In the genomic region with DNA sequence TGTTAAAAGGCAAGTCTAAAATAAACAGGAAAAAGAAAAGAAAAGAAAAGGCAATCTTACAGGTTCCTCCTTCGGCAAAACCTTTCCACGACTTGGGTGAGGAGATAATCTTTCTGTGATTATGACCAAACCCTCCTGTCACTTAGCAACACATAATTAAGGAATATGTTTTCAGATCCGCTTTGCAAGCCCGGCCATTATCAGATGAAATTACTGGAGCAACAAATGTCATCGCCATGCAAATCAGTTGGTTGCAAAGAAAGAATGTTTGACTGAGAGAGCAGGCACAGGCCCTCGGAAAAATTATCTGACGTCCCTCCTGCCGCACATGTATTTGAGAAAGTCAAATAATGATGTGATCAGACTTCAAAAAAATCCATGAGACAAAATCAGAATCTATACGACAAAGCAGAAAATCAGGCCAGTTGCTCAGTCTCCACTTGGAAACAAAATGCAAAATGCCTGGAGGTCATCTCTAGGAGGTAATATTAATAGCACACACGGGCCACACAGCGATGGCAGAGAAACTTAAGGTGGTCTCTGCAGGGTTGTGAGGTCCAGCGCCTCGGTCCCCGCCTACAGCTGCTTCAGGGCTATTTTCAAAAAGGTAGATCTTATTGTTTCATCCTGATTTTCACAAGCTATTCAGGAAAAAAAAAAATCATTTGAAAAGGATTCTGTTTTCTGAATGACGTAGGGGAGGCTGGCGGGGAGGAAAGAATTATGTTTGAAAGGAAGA, we compare ENCODE assay signal across 11 cellular contexts.
DNase-seq lines count a peak whose midpoint lies in the region; ATAC-seq and TF ChIP-seq lines count a peak whose summit lies in the region.
"Had no signal": no experiment of that assay in that cellular context is flagged by ENCODE, and none has a peak within 500 bp of the region (broad histone marks: within the 10 kb centered on the region; RNA-seq: fewer than 3 reads in every experiment).

No MANE protein-coding gene starts in this region.

- no peaks in the 10 kb centered on the region for H3K27me3 ChIP-seq in esophagus squamous epithelium

- intact Hi-C loops in esophagus squamous epithelium (cut with DNase I) (no loop called here), MCF 10A (cut with micrococcal nuclease) (no loop called here)

- H3K36me3 Mint-ChIP-seq in HFFc6 (ENCODE audit: low read depth) (peaks cover 9% of the 10 kb centered on the region), MCF 10A (ENCODE audit: insufficient read depth, unreplicated experiment) (peaks cover 53% of the 10 kb centered on the region)
- no peaks in the 10 kb centered on the region for H3K36me3 Mint-ChIP-seq in activated CD8-positive, alpha-beta T cell treated with anti-CD3 and anti-CD28 coated beads, Interleukin-2, amount 10 ng/mL, durations not matched to agents 7 days and 5 days (ENCODE audit: low read depth)

- H3K27me3 Mint-ChIP-seq in HFFc6 (ENCODE audit: insufficient read depth), result peaks cover 8% of the 10 kb centered on the region
- peaks cover under 1% of the 10 kb centered on the region for H3K27me3 Mint-ChIP-seq in activated CD8-positive, alpha-beta T cell treated with anti-CD3 and anti-CD28 coated beads, Interleukin-2, amount 10 ng/mL, durations not matched to agents 7 days and 5 days (ENCODE audit: low read depth)
- no peaks in the 10 kb centered on the region for H3K27me3 Mint-ChIP-seq in MCF 10A (ENCODE audit: insufficient read depth, unreplicated experiment)

- H3K4me1 Mint-ChIP-seq in HFFc6 (ENCODE audit: low read depth), result peaks cover 45% of the 10 kb centered on the region
- H3K4me1 Mint-ChIP-seq in activated CD8-positive, alpha-beta T cell treated with anti-CD3 and anti-CD28 coated beads, Interleukin-2, amount 10 ng/mL, durations not matched to agents 7 days and 5 days (ENCODE audit: low read depth), result no peaks in the 10 kb centered on the region
- peaks cover 5% of the 10 kb centered on the region for H3K4me1 Mint-ChIP-seq in MCF 10A (ENCODE audit: insufficient read depth, unreplicated experiment)

- H3K36me3 ChIP-seq in esophagus squamous epithelium, result peaks cover 6 to 60% (median 16%) of the 10 kb centered on the region in 3 donors

- BruUV-seq in MCF 10A (replicated peaks; lab: Mats Ljungman, UMichigan), result no TSS peak

- H3K4me3 Mint-ChIP-seq in HFFc6 (no peak overlapping the region), MCF 10A (ENCODE audit: unreplicated experiment) (no peak overlapping the region)
- no peak overlapping the region for H3K4me3 Mint-ChIP-seq in activated CD8-positive, alpha-beta T cell treated with anti-CD3 and anti-CD28 coated beads, Interleukin-2, amount 10 ng/mL, durations not matched to agents 7 days and 5 days

- DNase-seq in HFFc6 (no peak), NCI-H526 (lab: John Stamatoyannopoulos, UW) (peak; percentile 84 to 86), esophagus squamous epithelium (lab: John Stamatoyannopoulos, UW) (no peak), retinal pigment epithelial cell (ENCODE audit: low read depth) (no peak), MCF 10A (ENCODE audit: unreplicated experiment) (no peak)
- no peak for DNase-seq in activated CD8-positive, alpha-beta T cell treated with anti-CD3 and anti-CD28 coated beads, Interleukin-2, amount 10 ng/mL, durations not matched to agents 7 days and 5 days
- DNase-seq: NK-92 treated with Interleukin-12 subunit alpha and Interleukin-12 subunit beta, amount 100 ng/mL, for 24 hours; stimulated activated naive CD4-positive, alpha-beta T cell treated with Interleukin-2 at 50 U/mL for 16 hours; T1000 had no signal

- H3K9me3 ChIP-seq in esophagus squamous epithelium, result no peaks in the 10 kb centered on the region

- 50 to 58% methylated on average over 16 of the region's 16 CpGs for WGBS in esophagus squamous epithelium, 2 donors

- H3K27ac Mint-ChIP-seq in HFFc6, result 0 out of 2 replicates have a peak overlapping the region, but pooled peaks have one; percentile 43
- no peak overlapping the region for H3K27ac Mint-ChIP-seq in activated CD8-positive, alpha-beta T cell treated with anti-CD3 and anti-CD28 coated beads, Interleukin-2, amount 10 ng/mL, durations not matched to agents 7 days and 5 days
- H3K27ac Mint-ChIP-seq in MCF 10A (ENCODE audit: low read depth, unreplicated experiment), result no peak overlapping the region

- TF ChIP-seq CTCF in HFFc6 (IDR thresholded peaks at IDR 0.05) (no peak), esophagus squamous epithelium (IDR thresholded peaks at IDR 0.05) (no peak), retinal pigment epithelial cell (conservative IDR thresholded peaks at IDR 0.05; ENCODE audit: low read depth, low read length) (no peak), MCF 10A (IDR thresholded peaks at IDR 0.05; ENCODE audit: unreplicated experiment) (no peak)

- peaks cover 11 to 40% (median 13%) of the 10 kb centered on the region in 3 donors for H3K4me1 ChIP-seq in esophagus squamous epithelium

- POLR2A ChIA-PET in activated CD8-positive, alpha-beta T cell treated with anti-CD3 and anti-CD28 coated beads, Interleukin-2, amount 10 ng/mL, durations not matched to agents 7 days and 5 days (lab: Charles Lee), result no interaction called here
- POLR2A ChIA-PET in MCF 10A (lab: Yijun Ruan, JAX), result no interaction called here

- H3K9me3 Mint-ChIP-seq in HFFc6, result no peaks in the 10 kb centered on the region
- H3K9me3 Mint-ChIP-seq in activated CD8-positive, alpha-beta T cell treated with anti-CD3 and anti-CD28 coated beads, Interleukin-2, amount 10 ng/mL, durations not matched to agents 7 days and 5 days (ENCODE audit: insufficient read depth), result no peaks in the 10 kb centered on the region
- H3K9me3 Mint-ChIP-seq in MCF 10A (ENCODE audit: unreplicated experiment), result no peaks in the 10 kb centered on the region

- ATAC-seq in activated CD8-positive, alpha-beta T cell treated with anti-CD3 and anti-CD28 coated beads, Interleukin-2, amount 10 ng/mL, durations not matched to agents 7 days and 5 days, result no peak
- ATAC-seq in HG02970 (IDR thresholded peaks at IDR 0.05; ENCODE audit: low FRiP score, unreplicated experiment) (no peak), GM18867 (IDR thresholded peaks at IDR 0.05; ENCODE audit: unreplicated experiment) (no peak)

- H3K27ac ChIP-seq in esophagus squamous epithelium, result peak overlapping the region in 3 of 4 donors; percentile 8 to 57 (median 9)

- H3K4me3 ChIP-seq in esophagus squamous epithelium (no peak overlapping the region), retinal pigment epithelial cell (ENCODE audit: low read length) (peak overlapping the region; percentile 31)

- no peak for TF ChIP-seq POLR2A in esophagus squamous epithelium (IDR thresholded peaks at IDR 0.05)

- CTCF ChIA-PET in activated CD8-positive, alpha-beta T cell treated with anti-CD3 and anti-CD28 coated beads, Interleukin-2, amount 10 ng/mL, durations not matched to agents 7 days and 5 days (lab: Charles Lee), result no interaction called here
- CTCF ChIA-PET in MCF 10A (lab: Yijun Ruan, JAX), result no interaction called here

Comparison
In these comparisons a context has a peak if more than half of its experiments do, and no peak if none do; other contexts are left out.
1. DNase-seq: peak in NCI-H526 (2 of 2); none in HFFc6 (single experiment), esophagus squamous epithelium (single experiment), retinal pigment epithelial cell (single experiment), activated CD8-positive, alpha-beta T cell treated with anti-CD3 and anti-CD28 coated beads, Interleukin-2, amount 10 ng/mL, durations not matched to agents 7 days and 5 days (single experiment) and MCF 10A (single experiment).